In genomic region chr19:38387550-38388309, GRCh38 we compare ENCODE assay signal across 8 cellular contexts.
DNase-seq lines count a peak whose midpoint lies in the region; ATAC-seq and TF ChIP-seq lines count a peak whose summit lies in the region.

Gene GGN, minus strand, starts transcription at chr19:38388034. Its CDS starts 773 bp downstream, at chr19:38387261.

- peak; percentile 40 for ATAC-seq in HG02678 (IDR thresholded peaks at IDR 0.05; ENCODE audit: unreplicated experiment)
- ATAC-seq in HG03025 (IDR thresholded peaks at IDR 0.05; ENCODE audit: low FRiP score, unreplicated experiment): no peak

- no peak for TF ChIP-seq CTCF in choroid plexus epithelial cell (conservative IDR thresholded peaks at IDR 0.05; ENCODE audit: low read depth, low read length)

- H3K4me3 ChIP-seq in choroid plexus epithelial cell (ENCODE audit: low read depth, low read length): peak within 1 kb of the TSS; percentile 68

- DNase-seq in D341Med (ENCODE audit: low spot score) (peak; percentile 90), NCI-H345 treated with DMSO at 0.1 percent for 48 hours (lab: John Stamatoyannopoulos, UW; ENCODE audit: unreplicated experiment) (peak; percentile 99), choroid plexus epithelial cell (ENCODE audit: low read depth) (peak; percentile 91), kidney glomerular epithelial cell (lab: John Stamatoyannopoulos, UW) (peak; percentile 90)
- DNase-seq in activated CD4-positive, alpha-beta T cell treated with anti-CD3 and anti-CD28 coated beads for 4 hours: peak; percentile 81 to 84
- peak; percentile 55 to 67 for DNase-seq in stimulated activated CD4-positive, alpha-beta T cell treated with anti-CD3 and anti-CD28 coated beads, Interleukin-15, amount 100 ng/mL, for 1 hour (ENCODE audit: low read depth in 1 of 2, low spot score in 1 of 2)
